Comparison of ENCODE assay signal across 18 cellular contexts in the genomic region with DNA sequence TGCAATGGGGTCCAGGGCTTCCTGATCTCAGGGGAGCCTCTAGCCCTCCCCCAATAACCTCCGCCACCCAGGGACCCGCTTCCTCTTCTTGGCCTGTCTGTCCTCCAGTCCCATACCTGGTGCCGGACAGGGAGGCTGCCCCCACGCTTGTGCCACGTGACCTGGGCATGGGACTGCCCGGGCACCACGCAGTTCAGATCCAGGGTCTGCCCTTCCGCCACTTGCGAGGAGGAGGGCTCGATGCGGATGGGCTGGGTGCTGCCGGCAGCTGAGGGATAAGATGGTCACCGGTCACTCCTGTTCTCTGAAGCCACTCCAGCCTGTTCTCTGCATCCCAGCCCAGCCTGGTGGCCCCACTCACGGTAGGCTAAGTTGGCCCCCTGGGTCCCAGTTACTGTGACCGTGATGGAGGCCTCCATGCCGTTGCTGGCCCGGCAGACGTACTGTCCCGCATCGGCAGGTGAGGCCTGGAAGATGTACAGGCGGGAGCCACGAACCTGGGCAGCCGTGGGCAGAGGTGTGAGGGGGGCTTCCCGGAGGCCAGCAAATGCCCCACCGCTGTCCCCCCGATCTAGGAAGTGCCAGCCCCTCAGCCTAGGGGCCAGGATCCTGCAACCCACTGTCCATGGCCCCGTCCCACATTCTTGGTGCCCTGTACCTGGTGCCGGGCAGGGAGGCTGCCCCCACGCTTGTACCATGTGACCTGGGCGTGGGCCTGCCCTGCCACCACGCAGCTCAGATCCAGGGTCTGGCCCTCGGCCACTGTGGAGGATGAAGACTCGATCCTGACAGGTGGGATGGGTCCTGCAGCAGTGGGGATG. TPM values are rescaled to one million over a fixed set of nuclear protein-coding genes. Genes with fewer than 3 reads are reported as not detected.
"Had no signal": no experiment of that assay in that cellular context is flagged by ENCODE, and none has a peak within 500 bp of the region (broad histone marks: within the 10 kb centered on the region; RNA-seq: fewer than 3 reads in every experiment).

No MANE protein-coding gene starts in this region.

- H3K27me3 Mint-ChIP-seq: activated CD4-positive, alpha-beta T cell treated with anti-CD3 and anti-CD28 coated beads, Interleukin-2, amount 10 ng/mL, durations not matched to agents 7 days and 5 days; activated naive CD8-positive, alpha-beta T cell had no signal

- H3K4me1 ChIP-seq: thyroid gland had no signal

- H3K9me3 ChIP-seq: spleen, thyroid gland had no signal

- H3K4me1 Mint-ChIP-seq: nephron had no signal

- H3K27me3 ChIP-seq: spleen, thyroid gland had no signal

- H3K4me3 Mint-ChIP-seq: activated CD4-positive, alpha-beta T cell treated with anti-CD3 and anti-CD28 coated beads, Interleukin-2, amount 10 ng/mL, durations not matched to agents 7 days and 5 days; activated naive CD8-positive, alpha-beta T cell; effector memory CD8-positive, alpha-beta T cell; nephron; T-helper 1 cell treated with Interleukin-12 subunit alpha and Interleukin-12 subunit beta and Interleukin-4 antibody, amounts not matched to agents 30 μg/mL and 1 μg/mL, for 36 hours had no signal

- H3K36me3 Mint-ChIP-seq: activated naive CD8-positive, alpha-beta T cell had no signal

- DNase-seq: activated CD4-positive, alpha-beta T cell treated with anti-CD3 and anti-CD28 coated beads, Interleukin-2, amount 10 ng/mL, durations not matched to agents 7 days and 5 days; amygdala; caudate nucleus; effector memory CD8-positive, alpha-beta T cell; foreskin fibroblast; mesendoderm; nucleus accumbens; spleen; stimulated activated naive CD4-positive, alpha-beta T cell treated with Interleukin-2 at 50 U/mL for 16 hours; thyroid gland had no signal

- H3K27ac ChIP-seq: epithelial cell of prostate, thyroid gland had no signal

- H3K9me3 Mint-ChIP-seq: activated CD4-positive, alpha-beta T cell treated with anti-CD3 and anti-CD28 coated beads, Interleukin-2, amount 10 ng/mL, durations not matched to agents 7 days and 5 days; effector memory CD8-positive, alpha-beta T cell; nephron; T-helper 1 cell treated with Interleukin-12 subunit alpha and Interleukin-12 subunit beta and Interleukin-4 antibody, amounts not matched to agents 30 μg/mL and 1 μg/mL, for 36 hours had no signal

- ATAC-seq: effector memory CD8-positive, alpha-beta T cell had no signal

- H3K4me3 ChIP-seq: spleen, thyroid gland had no signal

- H3K27ac Mint-ChIP-seq: activated naive CD8-positive, alpha-beta T cell; effector memory CD8-positive, alpha-beta T cell; nephron; T-helper 1 cell treated with Interleukin-12 subunit alpha and Interleukin-12 subunit beta and Interleukin-4 antibody, amounts not matched to agents 30 μg/mL and 1 μg/mL, for 36 hours had no signal

RNA-seq across cellular contexts. Expression of a gene that starts 39.6 kb away (rescaled TPM):
- total RNA-seq: activated CD4-positive, alpha-beta T cell treated with anti-CD3 and anti-CD28 coated beads, Interleukin-2, amount 10 ng/mL, durations not matched to agents 7 days and 5 days; dermis microvascular lymphatic vessel endothelial cell; glomerular endothelial cell; renal cortical epithelial cell; subcutaneous adipose tissue had no signal
